ENCODE assay signal across 8 cellular contexts in genomic region chr15:43791993-43792760, GRCh38. TPM values are rescaled to one million over a fixed set of nuclear protein-coding genes. Genes with fewer than 3 reads are reported as not detected.
DNase-seq lines count a peak whose midpoint lies in the region; ATAC-seq and TF ChIP-seq lines count a peak whose summit lies in the region.

Gene SERF2 (plus strand): TSS chr15:43792320. CDS start chr15:43792377, 57 bp downstream.

- peak; percentile 93 for TF ChIP-seq POLR2A in Raji (IDR thresholded peaks at IDR 0.05; ENCODE audit: insufficient read depth, low read depth, low read length)

- H3K4me1 Mint-ChIP-seq in natural killer cell treated with Interleukin-12 subunit alpha and Interleukin-12 subunit beta and Interleukin-15 and Interleukin-18, amount 100 ng/mL, for 72 hours (ENCODE audit: low read depth in 2 of 2): peaks cover 28 to 48% of the 10 kb centered on the region in 2 donors

- peak within 1 kb of the TSS; percentile 97 for H3K4me3 Mint-ChIP-seq in natural killer cell treated with Interleukin-12 subunit alpha and Interleukin-12 subunit beta and Interleukin-15 and Interleukin-18, amount 100 ng/mL, for 72 hours

- no peaks in the 10 kb centered on the region for H3K9me3 Mint-ChIP-seq in natural killer cell treated with Interleukin-12 subunit alpha and Interleukin-12 subunit beta and Interleukin-15 and Interleukin-18, amount 100 ng/mL, for 72 hours

- H3K4me1 ChIP-seq in Loucy (ENCODE audit: insufficient read depth, low read length, poor library complexity, severe bottlenecking): peaks cover 38% of the 10 kb centered on the region

- no peaks in the 10 kb centered on the region for H3K9me2 ChIP-seq in Loucy (replicated peaks; ENCODE audit: low read depth, low read length)

- peak within 1 kb of the TSS; percentile 97 for H3K4me2 ChIP-seq in Loucy (ENCODE audit: low read depth, low read length, poor library complexity, severe bottlenecking)

- H3F3A ChIP-seq in Loucy (ENCODE audit: low read depth): 0 out of 2 replicates have a peak, but pooled peaks cover 2% of the 10 kb centered on the region

- DNase-seq in EH (ENCODE audit: low read depth) (peak; percentile 100), H4 (ENCODE audit: low spot score) (peak; percentile 99), fibroblast of peridontal ligament (ENCODE audit: extremely low read depth) (peak; percentile 99)
- DNase-seq in activated T-helper 9 cell treated with anti-CD3 and anti-CD28 coated beads, Interleukin-2, amount 50 U/mL, for 16 hours (ENCODE audit: low read depth): peak; percentile 100
- DNase-seq in natural killer cell treated with Interleukin-12 subunit alpha and Interleukin-12 subunit beta and Interleukin-15 and Interleukin-18, amount 100 ng/mL, for 72 hours (ENCODE audit: low spot score): peak; percentile 100
- peak; percentile 100 for DNase-seq in stimulated activated naive CD8-positive, alpha-beta T cell treated with anti-CD3 and anti-CD28 coated beads, Interleukin-15, Interleukin-2, amounts not matched to agents 100 U/mL and 50 U/mL, for 24 hours

- peaks cover 18% of the 10 kb centered on the region for H3K36me3 Mint-ChIP-seq in natural killer cell treated with Interleukin-12 subunit alpha and Interleukin-12 subunit beta and Interleukin-15 and Interleukin-18, amount 100 ng/mL, for 72 hours

- no peak for TF ChIP-seq CTCF in Loucy (conservative IDR thresholded peaks at IDR 0.05; ENCODE audit: low read length)

- H3K27ac Mint-ChIP-seq in natural killer cell treated with Interleukin-12 subunit alpha and Interleukin-12 subunit beta and Interleukin-15 and Interleukin-18, amount 100 ng/mL, for 72 hours: peak within 1 kb of the TSS; percentile 97

- peaks cover 24% of the 10 kb centered on the region; the same call in 1 of the 2 replicates for H3K36me3 ChIP-seq in Loucy (ENCODE audit: insufficient read depth, low read length)

- peak within 1 kb of the TSS; percentile 88 for H3K4me3 ChIP-seq in Loucy (ENCODE audit: low read length, poor library complexity, severe bottlenecking)

- H3K27me3 ChIP-seq in Loucy (ENCODE audit: insufficient read depth, low read length, poor library complexity, severe bottlenecking): peaks cover 6% of the 10 kb centered on the region

- H3K9me3 ChIP-seq in Loucy (ENCODE audit: insufficient read depth, low read depth, low read length): no peaks in the 10 kb centered on the region

- H3K27me3 Mint-ChIP-seq in natural killer cell treated with Interleukin-12 subunit alpha and Interleukin-12 subunit beta and Interleukin-15 and Interleukin-18, amount 100 ng/mL, for 72 hours: no peaks in the 10 kb centered on the region

- peaks cover 46% of the 10 kb centered on the region for H4K20me1 ChIP-seq in Loucy (ENCODE audit: insufficient read depth, low read length, poor library complexity, severe bottlenecking)

- H2AFZ ChIP-seq in Loucy (ENCODE audit: low read length): peak within 1 kb of the TSS; percentile 86

- H3K79me2 ChIP-seq in Loucy (ENCODE audit: insufficient read depth, low read length): peaks cover 44% of the 10 kb centered on the region

- H3K9ac ChIP-seq in Loucy (ENCODE audit: low read depth, low read length, poor library complexity, severe bottlenecking): peak within 1 kb of the TSS; percentile 98

- peak; percentile 97 to 98 for ATAC-seq in natural killer cell treated with Interleukin-12 subunit alpha and Interleukin-12 subunit beta and Interleukin-15 and Interleukin-18, amount 100 ng/mL, for 72 hours
- ATAC-seq in stimulated activated naive CD8-positive, alpha-beta T cell treated with anti-CD3 and anti-CD28 coated beads, Interleukin-15, Interleukin-2, amounts not matched to agents 100 U/mL and 50 U/mL, for 24 hours: peak; percentile 96

RNA-seq across cellular contexts. Expression of gene SERF2, which starts in this region (rescaled TPM):
- total RNA-seq in H4 (2014; rRNA removed; shearing (Covaris generic)): 979 and 1,093 TPM in 2 replicates
- total RNA-seq in natural killer cell treated with Interleukin-12 subunit alpha and Interleukin-12 subunit beta and Interleukin-15 and Interleukin-18, amount 100 ng/mL, for 72 hours: 100 to 1,000 TPM; 456 to 585 TPM

Comparison
In these comparisons a context has a peak if more than half of its experiments do, and no peak if none do; other contexts are left out.
1. Peak in every context shown above with its lines: DNase-seq, ATAC-seq and H3K4me3 ChIP-seq.